11 cellular contexts compared by ENCODE assay signal in the genomic region with DNA sequence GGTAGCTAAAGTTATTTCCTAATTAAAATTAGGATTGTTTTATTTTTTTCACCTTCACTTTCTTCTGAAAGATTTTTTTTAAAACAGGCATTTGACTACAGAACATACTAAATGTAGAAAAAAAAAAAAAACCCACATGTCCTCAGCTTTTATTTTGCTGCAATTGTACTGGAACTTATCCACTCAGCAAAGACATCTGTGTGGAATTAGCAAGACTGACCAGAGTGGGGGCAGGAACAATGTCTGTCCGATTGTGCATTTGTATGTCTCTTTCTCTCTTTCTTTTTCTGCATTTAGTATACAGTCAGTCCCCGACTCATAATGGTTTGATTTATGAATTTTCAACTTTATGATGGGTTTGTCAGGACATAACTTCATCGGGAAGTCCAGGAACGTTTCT.
"Had no signal": no experiment of that assay in that cellular context is flagged by ENCODE, and none has a peak within 500 bp of the region (broad histone marks: within the 10 kb centered on the region; RNA-seq: fewer than 3 reads in every experiment).

No MANE protein-coding gene starts in this region.

- H3K27me3 ChIP-seq: testis had no signal

- H3K27ac Mint-ChIP-seq: activated naive CD4-positive, alpha-beta T cell treated with anti-CD3 and anti-CD28 coated beads, Interleukin-2, amount 50 U/mL, for 72 hours; memory B cell; T-helper 2 cell treated with Interferon-gamma antibody and Interleukin-4, amounts not matched to agents 5 μg/mL and 100 μg/mL, for 36 hours had no signal

- H3K9me3 ChIP-seq: testis had no signal

- ATAC-seq: activated naive CD4-positive, alpha-beta T cell treated with anti-CD3 and anti-CD28 coated beads, Interleukin-2, amount 50 U/mL, for 72 hours; stimulated activated naive CD8-positive, alpha-beta T cell treated with anti-CD3 and anti-CD28 coated beads, Interleukin-15, Interleukin-2, amounts not matched to agents 100 U/mL and 50 U/mL, for 24 hours had no signal

- H3K4me1 ChIP-seq: testis had no signal

- H3K4me3 ChIP-seq: testis had no signal

- H3K4me3 Mint-ChIP-seq: memory B cell; nephron progenitor cell; T-helper 2 cell treated with Interferon-gamma antibody and Interleukin-4, amounts not matched to agents 5 μg/mL and 100 μg/mL, for 36 hours had no signal

- DNase-seq: activated CD4-positive, alpha-beta T cell treated with anti-CD3 and anti-CD28 coated beads, Interleukin-2, amount 50 U/mL, for 1 hour; activated effector memory CD4-positive, alpha-beta T cell treated with Interleukin-2 at 50 U/mL for 16 hours; anterior cingulate cortex; nephron progenitor cell; stimulated activated CD4-positive, alpha-beta T cell treated with anti-CD3 and anti-CD28 coated beads, Interleukin-4, amount 100 ng/mL, for 1 hour; stimulated activated CD8-positive, alpha-beta memory T cell treated with anti-CD3 and anti-CD28 coated beads, Interleukin-4, amount 100 ng/mL, for 48 hours; stimulated activated naive CD8-positive, alpha-beta T cell treated with anti-CD3 and anti-CD28 coated beads, Interleukin-15, Interleukin-2, amounts not matched to agents 100 U/mL and 50 U/mL, for 24 hours; testis had no signal

- H3K27me3 Mint-ChIP-seq: memory B cell had no signal

- H3K27ac ChIP-seq: testis had no signal
